Comparison of ENCODE assay signal across 33 cellular contexts in genomic region chr2:104885119-104885777, GRCh38. TPM values are rescaled to one million over a fixed set of nuclear protein-coding genes. Genes with fewer than 3 reads are reported as not detected.
"Had no signal": no experiment of that assay in that cellular context is flagged by ENCODE, and none has a peak within 500 bp of the region (broad histone marks: within the 10 kb centered on the region; RNA-seq: fewer than 3 reads in every experiment).

No MANE protein-coding gene starts in this region.

- H3K9me3 ChIP-seq: body of pancreas, colonic mucosa, esophagus muscularis mucosa, gastrocnemius medialis, heart right ventricle had no signal

- DNase-seq: activated CD4-positive, alpha-beta T cell treated with anti-CD3 and anti-CD28 coated beads for 36 hours; activated CD4-positive, alpha-beta T cell treated with anti-CD3 and anti-CD28 coated beads, Interleukin-2, amount 50 U/mL, for 1 hour; activated CD4-positive, alpha-beta T cell treated with anti-CD3 and anti-CD28 coated beads, Interleukin-2, amount 50 U/mL, for 48 hours; activated CD4-positive, CD25-positive, alpha-beta regulatory T cell; activated CD4-positive, CD25-positive, alpha-beta regulatory T cell treated with anti-CD3 and anti-CD28 coated beads, Interleukin-2, amount 50 U/mL, for 72 hours; activated CD8-positive, alpha-beta memory T cell treated with anti-CD3 and anti-CD28 coated beads for 24 hours; activated CD8-positive, alpha-beta T cell treated with anti-CD3 and anti-CD28 coated beads for 36 hours; activated effector memory CD4-positive, alpha-beta T cell treated with Interleukin-2 at 50 U/mL for 16 hours; activated gamma-delta T cell treated with Interleukin-2 at 50 U/mL for 16 hours; activated naive CD4-positive, alpha-beta T cell treated with anti-CD3 and anti-CD28 coated beads, Interleukin-2, amount 50 U/mL, for 16 hours; activated naive CD4-positive, alpha-beta T cell treated with Interleukin-2 at 50 U/mL for 16 hours; activated T-cell treated with anti-CD3 and anti-CD28 coated beads, Interleukin-2, amount 50 U/mL, for 4 hours; amniotic stem cell; anterior cingulate cortex; body of pancreas; central memory CD4-positive, alpha-beta T cell; cerebellar nuclear complex; colonic mucosa; effector memory CD4-positive, alpha-beta T cell; endodermal cell; erythroblast; foreskin keratinocyte; gastrocnemius medialis; glutamatergic neuron; heart right ventricle; T-helper 1 cell; T-helper 17 cell; T1000; WERI-Rb-1 had no signal

- H3K36me3 ChIP-seq: cardiac muscle cell, colonic mucosa, esophagus muscularis mucosa, gastrocnemius medialis, heart right ventricle, WERI-Rb-1 had no signal

- H3K27ac ChIP-seq: body of pancreas, cardiac muscle cell, colonic mucosa, esophagus muscularis mucosa, foreskin keratinocyte, gastrocnemius medialis, heart right ventricle, WERI-Rb-1 had no signal

- H3K27me3 ChIP-seq: body of pancreas, colonic mucosa, foreskin keratinocyte had no signal

- ATAC-seq: activated CD4-positive, alpha-beta T cell treated with anti-CD3 and anti-CD28 coated beads for 36 hours; activated CD8-positive, alpha-beta T cell treated with anti-CD3 and anti-CD28 coated beads for 36 hours; activated T-cell treated with anti-CD3 and anti-CD28 coated beads, Interleukin-2, amount 50 U/mL, for 4 hours; activated T-helper 17 cell treated with anti-CD3 and anti-CD28 coated beads, Interleukin-2, amount 50 U/mL, for 72 hours; body of pancreas; foreskin keratinocyte; gastrocnemius medialis; heart right ventricle; T-helper 17 cell had no signal

- H3K4me3 ChIP-seq: body of pancreas, cardiac muscle cell, colonic mucosa, esophagus muscularis mucosa, gastrocnemius medialis, heart right ventricle had no signal

- H3K4me1 ChIP-seq: body of pancreas, colonic mucosa, esophagus muscularis mucosa, foreskin keratinocyte, gastrocnemius medialis, heart right ventricle had no signal

RNA-seq across cellular contexts. Expression of gene POU3F3, which starts 31.3 kb away (rescaled TPM):
- total RNA-seq: activated CD4-positive, alpha-beta T cell treated with anti-CD3 and anti-CD28 coated beads for 36 hours; activated CD8-positive, alpha-beta T cell treated with anti-CD3 and anti-CD28 coated beads for 36 hours; activated T-cell treated with anti-CD3 and anti-CD28 coated beads, Interleukin-2, amount 50 U/mL, for 4 hours; activated T-helper 17 cell treated with anti-CD3 and anti-CD28 coated beads, Interleukin-2, amount 50 U/mL, for 72 hours; body of pancreas; cardiac muscle cell; dermis microvascular lymphatic vessel endothelial cell; endodermal cell; foreskin keratinocyte; gastrocnemius medialis; T-helper 17 cell had no signal
- polyA plus RNA-seq: cardiac muscle cell, foreskin keratinocyte had no signal
